Comparison of ENCODE assay signal across 23 cellular contexts in the genomic region with DNA sequence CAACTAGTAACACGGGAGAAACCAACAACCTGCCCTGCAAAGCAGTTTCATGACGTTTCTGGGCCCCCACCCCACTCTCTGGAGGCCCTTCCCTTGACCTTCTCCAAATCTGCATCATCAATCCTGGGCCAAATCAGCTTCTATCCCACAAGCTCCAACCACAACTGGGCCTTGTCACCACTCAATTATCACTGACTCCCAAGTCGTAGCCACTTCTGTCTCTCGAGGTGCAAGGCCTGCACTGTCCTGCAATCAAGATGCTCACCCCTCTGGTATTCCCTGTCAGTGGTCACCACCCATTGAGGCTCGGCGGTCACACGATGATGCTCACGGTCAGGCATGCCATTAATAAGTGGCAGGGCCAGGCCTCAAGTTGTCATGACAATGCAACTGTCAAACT. TPM values are rescaled to one million over a fixed set of nuclear protein-coding genes. Genes with fewer than 3 reads are reported as not detected.
A peak's percentile ranks its signal among the peaks of the same experiment; 100 is the strongest.
DNase-seq lines count a peak whose midpoint lies in the region; ATAC-seq and TF ChIP-seq lines count a peak whose summit lies in the region.
"Had no signal": no experiment of that assay in that cellular context is flagged by ENCODE, and none has a peak within 500 bp of the region (broad histone marks: within the 10 kb centered on the region; RNA-seq: fewer than 3 reads in every experiment).

No MANE protein-coding gene starts in this region.

- H2BK15ac ChIP-seq in IMR-90 (ENCODE audit: low read depth, low read length), result no peak overlapping the region

- no peak for TF ChIP-seq EP300 in suprapubic skin (IDR thresholded peaks at IDR 0.05)

- no peak overlapping the region for H2AK9ac ChIP-seq in IMR-90 (replicated peaks; ENCODE audit: low read depth, low read length, poor library complexity)

- no peak overlapping the region for H4K8ac ChIP-seq in IMR-90 (ENCODE audit: low read depth in 2 of 2, low read length in 2 of 2)

- POLR2A ChIA-PET in CD8-positive, alpha-beta T cell (lab: Charles Lee), result no interaction called here
- POLR2A ChIA-PET in IMR-90 (lab: Charles Lee; ENCODE audit: unreplicated experiment), result no interaction called here

- no peaks in the 10 kb centered on the region for H3K9me3 Mint-ChIP-seq in CD8-positive, alpha-beta T cell
- no peaks in the 10 kb centered on the region for H3K9me3 Mint-ChIP-seq in mesothelial cell of epicardium
- H3K9me3 Mint-ChIP-seq: activated naive CD4-positive, alpha-beta T cell treated with anti-CD3 and anti-CD28 coated beads, Interleukin-2, amount 10 ng/mL, durations not matched to agents 7 days and 5 days; neural crest cell had no signal

- no peak overlapping the region for H3K4me3 ChIP-seq in CD8-positive, alpha-beta T cell (ENCODE audit: low read depth, low read length)
- H3K4me3 ChIP-seq in IMR-90 (ENCODE audit: insufficient read depth, low read depth, low read length) (no peak overlapping the region), astrocyte of the spinal cord (ENCODE audit: low read depth, low read length) (no peak overlapping the region), suprapubic skin (no peak overlapping the region)
- H3K4me3 ChIP-seq: body of pancreas, SJCRH30 had no signal

- H3K9ac ChIP-seq in IMR-90 (ENCODE audit: low read depth, low read length), result no peak overlapping the region

- H4K20me1 ChIP-seq in IMR-90 (ENCODE audit: insufficient read depth, low read length), result peaks cover 98% of the 10 kb centered on the region

- no peak overlapping the region for H2BK20ac ChIP-seq in IMR-90 (ENCODE audit: low read depth, low read length)

- no peak overlapping the region for H3K4ac ChIP-seq in IMR-90 (ENCODE audit: low read depth, low read length)

- H3K23ac ChIP-seq in IMR-90 (ENCODE audit: low read depth, low read length), result no peak overlapping the region; the same call in 1 of the 2 replicates

- no TSS peak for BruUV-seq in IMR-90 (replicated peaks; lab: Mats Ljungman, UMichigan)

- in situ Hi-C loops in IMR-90 (cut with MboI; ENCODE audit: low sequenced_read_pairs), result no loop called here
- in situ Hi-C loops in astrocyte of the spinal cord (cut with HindIII; ENCODE audit: low sequenced_read_pairs), result no loop called here
- in situ Hi-C loops in GM13977 (cut with MboI; ENCODE audit: low pct_unique_long_range_greater_than_20kb, low sequenced_read_pairs, unreplicated experiment), result no loop called here

- intact Hi-C loops in CD8-positive, alpha-beta T cell (cut with DNase I, micrococcal nuclease), result no loop called here
- intact Hi-C loops in IMR-90 (cut with micrococcal nuclease), result no loop called here

- peaks cover 28% of the 10 kb centered on the region for H3K36me3 Mint-ChIP-seq in CD8-positive, alpha-beta T cell
- peaks cover 4% of the 10 kb centered on the region for H3K36me3 Mint-ChIP-seq in mesothelial cell of epicardium

- TF ChIP-seq CTCF in CD8-positive, alpha-beta T cell (IDR thresholded peaks at IDR 0.05), result no peak
- TF ChIP-seq CTCF in IMR-90 (conservative IDR thresholded peaks at IDR 0.05; ENCODE audit: low read depth, low read length), result no peak
- TF ChIP-seq CTCF in astrocyte of the spinal cord (IDR thresholded peaks at IDR 0.05; ENCODE audit: low read depth, low read length), result no peak
- no peak for TF ChIP-seq CTCF in mesothelial cell of epicardium (IDR thresholded peaks at IDR 0.05; ENCODE audit: unreplicated experiment)
- no peak for TF ChIP-seq CTCF in suprapubic skin (IDR thresholded peaks at IDR 0.05)
- TF ChIP-seq CTCF in GM13977 (IDR thresholded peaks at IDR 0.05; ENCODE audit: extremely low read depth, insufficient read depth, missing control alignments), result no peak

- H3K18ac ChIP-seq in IMR-90 (ENCODE audit: low read depth, low read length), result no peak overlapping the region

- WGBS in IMR-90 (ENCODE audit: extremely low coverage in 2 of 2, insufficient read length in 1 of 2), 2 experiments, result 54% methylated on average over 4 of the region's 8 CpGs; no CpG with 5 or more reads in 1 of the 2 experiments
- 72% methylated on average over 8 of the region's 8 CpGs for WGBS in suprapubic skin

- no peak overlapping the region for H3K4me2 ChIP-seq in IMR-90 (ENCODE audit: low read depth, low read length)

- H2AFZ ChIP-seq in IMR-90 (replicated peaks; ENCODE audit: low read length, poor library complexity), result no peak overlapping the region

- CTCF ChIA-PET in CD8-positive, alpha-beta T cell (lab: Charles Lee), result interaction anchor here (1.2 to 1.4 kb wide), 2 partner anchors 17 to 54 kb away, joined by 3 to 4 read pairs; a partner anchor contains a TSS
- CTCF ChIA-PET in IMR-90 (lab: Yijun Ruan, JAX), result no interaction called here

- H3K27me3 ChIP-seq in CD8-positive, alpha-beta T cell (ENCODE audit: insufficient read depth, low read length), result no peaks in the 10 kb centered on the region
- H3K27me3 ChIP-seq in IMR-90 (ENCODE audit: control insufficient read depth, insufficient read depth, low read length) (no peaks in the 10 kb centered on the region), suprapubic skin (no peaks in the 10 kb centered on the region)
- H3K27me3 ChIP-seq: body of pancreas, SJCRH30 had no signal

- no peak overlapping the region for H4K5ac ChIP-seq in IMR-90 (ENCODE audit: low read depth, low read length)

- peaks cover 16% of the 10 kb centered on the region for H3K9me1 ChIP-seq in IMR-90 (ENCODE audit: insufficient read depth, low read length)

- H3K27ac Mint-ChIP-seq in CD8-positive, alpha-beta T cell, result peak overlapping the region; percentile 57
- H3K27ac Mint-ChIP-seq in mesothelial cell of epicardium, result peak overlapping the region; percentile 1
- H3K27ac Mint-ChIP-seq: activated naive CD4-positive, alpha-beta T cell treated with anti-CD3 and anti-CD28 coated beads, Interleukin-2, amount 10 ng/mL, durations not matched to agents 7 days and 5 days had no signal

- no peak overlapping the region for H3K4me3 Mint-ChIP-seq in CD8-positive, alpha-beta T cell
- H3K4me3 Mint-ChIP-seq in mesothelial cell of epicardium, result no peak overlapping the region
- H3K4me3 Mint-ChIP-seq: activated naive CD4-positive, alpha-beta T cell treated with anti-CD3 and anti-CD28 coated beads, Interleukin-2, amount 10 ng/mL, durations not matched to agents 7 days and 5 days; neural crest cell had no signal

- no peaks in the 10 kb centered on the region for H3K9me3 ChIP-seq in CD8-positive, alpha-beta T cell (ENCODE audit: low read length)
- H3K9me3 ChIP-seq in IMR-90 (ENCODE audit: control insufficient read depth, insufficient read depth, low read length) (no peaks in the 10 kb centered on the region), suprapubic skin (no peaks in the 10 kb centered on the region)
- H3K9me3 ChIP-seq: body of pancreas, SJCRH30 had no signal

- no peak overlapping the region for H3K56ac ChIP-seq in IMR-90 (ENCODE audit: extremely low read depth, insufficient read depth, low read length)

- H3K36me3 ChIP-seq in CD8-positive, alpha-beta T cell (ENCODE audit: insufficient read depth, low read length), result no peaks in the 10 kb centered on the region
- peaks cover 6% of the 10 kb centered on the region; the same call in 1 of the 2 replicates for H3K36me3 ChIP-seq in IMR-90 (ENCODE audit: control insufficient read depth, insufficient read depth, low read length)
- H3K36me3 ChIP-seq in suprapubic skin, result peaks cover 6% of the 10 kb centered on the region

- no peak overlapping the region for H2AK5ac ChIP-seq in IMR-90 (ENCODE audit: low read depth, low read length)

- H3K14ac ChIP-seq in IMR-90 (replicated peaks; ENCODE audit: low read depth, low read length), result no peak overlapping the region

- no peak for DNase-seq in CD8-positive, alpha-beta T cell
- peak; percentile 63 for DNase-seq in IMR-90
- DNase-seq in astrocyte of the spinal cord (ENCODE audit: low read depth, low spot score), result peak; percentile 11
- no peak for DNase-seq in mesothelial cell of epicardium (ENCODE audit: low spot score in 2 of 2, unreplicated experiment in 2 of 2)
- no peak for DNase-seq in suprapubic skin (ENCODE audit: low spot score in 2 of 2)
- DNase-seq in GM13977 (ENCODE audit: low spot score), result no peak
- DNase-seq: activated CD4-positive, alpha-beta T cell treated with anti-CD3 and anti-CD28 coated beads, Interleukin-2, amount 50 U/mL, for 4 hours; activated naive CD4-positive, alpha-beta T cell treated with anti-CD3 and anti-CD28 coated beads, Interleukin-2, amount 10 ng/mL, durations not matched to agents 7 days and 5 days; activated T-cell treated with anti-CD3 and anti-CD28 coated beads for 4 hours; body of pancreas; COR-L47; left colon; NCI-H1436 treated with DMSO at 0.1 percent for 48 hours; NCI-H748 treated with DMSO at 0.1 percent for 48 hours; PC-3; SJCRH30; stimulated activated CD8-positive, alpha-beta memory T cell treated with anti-CD3 and anti-CD28 coated beads, Interleukin-4, amount 100 ng/mL, for 48 hours had no signal

- no peak overlapping the region for H3K27ac ChIP-seq in CD8-positive, alpha-beta T cell (ENCODE audit: low read depth, low read length)
- H3K27ac ChIP-seq in IMR-90 (ENCODE audit: insufficient read depth, low read length) (no peak overlapping the region), suprapubic skin (no peak overlapping the region)
- H3K27ac ChIP-seq: body of pancreas, SJCRH30 had no signal

- TF ChIP-seq POLR2A in IMR-90 (IDR thresholded peaks at IDR 0.05; ENCODE audit: low read depth, low read length) (no peak), suprapubic skin (IDR thresholded peaks at IDR 0.05) (no peak)

- no peak for ATAC-seq in CD8-positive, alpha-beta T cell
- ATAC-seq in IMR-90 (ENCODE audit: low read depth) (no peak), HG02938 (IDR thresholded peaks at IDR 0.05; ENCODE audit: unreplicated experiment) (no peak)
- ATAC-seq: body of pancreas, left colon, PC-3 had no signal

- dilution Hi-C loops in IMR-90 (cut with HindIII; ENCODE audit: low sequenced_read_pairs, unreplicated experiment), result no loop called here

- TF ChIP-seq RAD21 in IMR-90 (IDR thresholded peaks at IDR 0.05; ENCODE audit: low read length), result no peak

- H3K79me1 ChIP-seq in IMR-90 (ENCODE audit: low read depth in 1 of 2, low read length in 2 of 2), result peaks cover 28 to 87% of the 10 kb centered on the region in 2 experiments

- no peak overlapping the region for H4K91ac ChIP-seq in IMR-90 (ENCODE audit: insufficient read depth, low read depth, low read length)

- no peaks in the 10 kb centered on the region for H3K27me3 Mint-ChIP-seq in CD8-positive, alpha-beta T cell (ENCODE audit: low read depth)
- no peaks in the 10 kb centered on the region for H3K27me3 Mint-ChIP-seq in mesothelial cell of epicardium (ENCODE audit: low read depth)
- H3K27me3 Mint-ChIP-seq: activated naive CD4-positive, alpha-beta T cell treated with anti-CD3 and anti-CD28 coated beads, Interleukin-2, amount 10 ng/mL, durations not matched to agents 7 days and 5 days had no signal

- peaks cover 73% of the 10 kb centered on the region for H3K4me1 Mint-ChIP-seq in CD8-positive, alpha-beta T cell (ENCODE audit: low read depth)
- H3K4me1 Mint-ChIP-seq in mesothelial cell of epicardium, result peaks cover 19% of the 10 kb centered on the region

- no peak overlapping the region for H2BK5ac ChIP-seq in IMR-90 (ENCODE audit: low read depth, low read length, poor library complexity, severe bottlenecking)

- H3K4me1 ChIP-seq in CD8-positive, alpha-beta T cell (ENCODE audit: insufficient read depth, low read length), result peaks cover 25% of the 10 kb centered on the region
- H3K4me1 ChIP-seq in IMR-90 (ENCODE audit: control insufficient read depth, insufficient read depth, low read length) (peaks cover 10% of the 10 kb centered on the region), suprapubic skin (peaks cover 44% of the 10 kb centered on the region)
- H3K4me1 ChIP-seq: SJCRH30 had no signal

- no peak overlapping the region for H2BK120ac ChIP-seq in IMR-90 (ENCODE audit: low read depth, low read length)

RNA-seq across cellular contexts. Expression of a gene that starts 7.4 kb away (rescaled TPM):
- total RNA-seq in CD8-positive, alpha-beta T cell, result 10 to 100 TPM; 19.9 to 23.5 TPM
- 56.9 and 59.0 TPM in 2 replicates for total RNA-seq in IMR-90 (2012; rRNA removed)
- 51.3 and 55.6 TPM in 2 replicates for polyA plus RNA-seq in IMR-90 (2012; rRNA removed)
- polyA plus RNA-seq in IMR-90 (2012; cell fraction: cytosol; rRNA removed), result 31.9 and 50.1 TPM in 2 replicates
- 29.2 and 35.5 TPM in 2 replicates for polyA plus RNA-seq in IMR-90 (2012; cell fraction: nucleus; rRNA removed; ENCODE audit: low replicate concordance)
- total RNA-seq in mesothelial cell of epicardium, result 112 to 119 TPM (median 116 TPM) in 3 replicates
- total RNA-seq in suprapubic skin, result 10 to 100 TPM; 32.4 to 38.2 (median 37.2) TPM

RNA-seq across cellular contexts. Expression of a gene that starts 54.5 kb away (rescaled TPM):
- not detected for total RNA-seq in CD8-positive, alpha-beta T cell
- not detected in 2 replicates for total RNA-seq in IMR-90 (2012; rRNA removed)
- not detected in 2 replicates for polyA plus RNA-seq in IMR-90 (2012; rRNA removed)
- polyA plus RNA-seq in IMR-90 (2012; cell fraction: cytosol; rRNA removed), result not detected in 2 replicates
- polyA plus RNA-seq in IMR-90 (2012; cell fraction: nucleus; rRNA removed; ENCODE audit: low replicate concordance), result 0.16 and 0.25 TPM in 2 replicates
- total RNA-seq in mesothelial cell of epicardium, result 0.29 to 0.42 TPM in 2 of 3 replicates, not detected in the other
- not detected for total RNA-seq in suprapubic skin
- total RNA-seq: body of pancreas, Daoy, epithelial cell of proximal tubule, HT1080, left colon, mononuclear cell, neural crest cell, PC-3, SJCRH30 had no signal

RNA-seq across cellular contexts. Expression of a gene that starts 54.6 kb away (rescaled TPM):
- total RNA-seq in CD8-positive, alpha-beta T cell, result 100 to 1,000 TPM in 1 of 2 experiments, 10 to 100 TPM in 1; 97.7 to 101 TPM
- total RNA-seq in IMR-90 (2012; rRNA removed), result 37.6 and 43.0 TPM in 2 replicates
- 52.3 and 65.3 TPM in 2 replicates for polyA plus RNA-seq in IMR-90 (2012; rRNA removed)
- polyA plus RNA-seq in IMR-90 (2012; cell fraction: cytosol; rRNA removed), result 34.9 and 59.4 TPM in 2 replicates
- polyA plus RNA-seq in IMR-90 (2012; cell fraction: nucleus; rRNA removed; ENCODE audit: low replicate concordance), result 92.3 and 186 TPM in 2 replicates
- 76.3 to 80.7 TPM (median 78.3 TPM) in 3 replicates for total RNA-seq in mesothelial cell of epicardium
- 10 to 100 TPM; 34.6 to 85.1 (median 54.5) TPM for total RNA-seq in suprapubic skin

Comparison
In these comparisons a context has a peak if more than half of its experiments do, and no peak if none do; other contexts are left out.
1. DNase-seq: peak in IMR-90 (single experiment) and astrocyte of the spinal cord (single experiment); none in CD8-positive, alpha-beta T cell (0 of 7), mesothelial cell of epicardium (0 of 2), suprapubic skin (0 of 2) and GM13977 (single experiment).